In the genomic region with DNA sequence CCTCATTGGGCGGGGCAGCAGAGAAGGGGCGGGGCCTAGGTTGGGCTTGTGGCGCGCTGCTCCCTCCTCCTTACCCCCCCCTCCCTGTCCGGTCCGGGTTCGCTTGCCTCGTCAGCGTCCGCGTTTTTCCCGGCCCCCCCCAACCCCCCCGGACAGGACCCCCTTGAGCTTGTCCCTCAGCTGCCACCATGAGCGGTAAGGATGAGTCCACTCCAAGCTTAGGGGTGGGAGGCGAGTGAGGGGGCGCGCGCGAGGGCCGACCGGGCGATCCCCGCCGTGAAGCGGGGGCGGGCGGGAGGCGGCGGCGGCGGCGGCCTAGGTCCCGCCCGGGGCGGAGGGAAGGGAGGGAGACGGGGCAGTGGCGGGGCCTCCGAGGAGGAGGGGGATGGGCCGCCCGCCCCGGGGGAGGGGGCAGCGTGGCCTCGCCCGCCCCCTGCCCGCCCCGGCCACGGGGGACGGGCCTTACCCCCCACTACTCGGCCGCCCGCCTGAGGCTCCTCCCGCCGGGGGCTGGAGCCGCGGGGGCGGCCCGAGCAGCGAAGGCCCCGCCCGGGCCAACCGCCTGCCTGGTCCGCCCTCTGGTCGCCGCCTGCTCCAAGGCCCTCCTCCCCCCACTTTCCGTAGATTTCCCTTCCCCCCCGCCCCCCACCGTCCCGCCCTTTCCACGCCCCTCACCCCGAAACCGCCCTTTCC, we compare ENCODE assay signal across 8 cellular contexts. TPM values are rescaled to one million over a fixed set of nuclear protein-coding genes. Genes with fewer than 3 reads are reported as not detected.
DNase-seq lines count a peak whose midpoint lies in the region; ATAC-seq and TF ChIP-seq lines count a peak whose summit lies in the region.

A gene (plus strand): TSS at position 73 of the 693 bp plus-strand sequence. CDS start 116 bp downstream, at position 189.

- H3K27me3 Mint-ChIP-seq in Caco-2 (ENCODE audit: insufficient read depth, unreplicated experiment) (no peaks in the 10 kb centered on the region), IgD-negative memory B cell (no peaks in the 10 kb centered on the region)

- H3K4me2 ChIP-seq in PC-3 (ENCODE audit: low read length) = peak within 1 kb of the TSS; percentile 81

- H3K27ac ChIP-seq in PC-3 (ENCODE audit: low read length) (peak within 1 kb of the TSS; percentile 89), mucosa of rectum (ENCODE audit: low read depth in 2 of 2, low read length in 2 of 2) (peak within 1 kb of the TSS; percentile 98 to 99)

- intact Hi-C loops in Caco-2 (cut with micrococcal nuclease; ENCODE audit: unreplicated experiment) (loop anchor here (5.0 kb wide), 1 partner anchor 158 kb away; no protein-coding TSS in a partner anchor), PC-3 (cut with micrococcal nuclease) (loop anchor here (2.0 kb wide), 1 partner anchor 41 kb away; no protein-coding TSS in a partner anchor)

- H3K9me3 Mint-ChIP-seq in Caco-2 (ENCODE audit: unreplicated experiment) (no peaks in the 10 kb centered on the region), IgD-negative memory B cell (no peaks in the 10 kb centered on the region)

- no peak for TF ChIP-seq CTCF in Caco-2 (IDR thresholded peaks at IDR 0.05; ENCODE audit: insufficient read depth in 1 of 2, low read depth in 1 of 2, low read length in 1 of 2, severe bottlenecking in 1 of 2, unreplicated experiment in 1 of 2)
- TF ChIP-seq CTCF in PC-3 (conservative IDR thresholded peaks at IDR 0.05; ENCODE audit: low read depth, low read length) = no peak
- no peak for TF ChIP-seq CTCF in epithelial cell of proximal tubule (conservative IDR thresholded peaks at IDR 0.05; ENCODE audit: low read depth, low read length)

- H4K20me1 ChIP-seq in PC-3 (ENCODE audit: low read length) = peaks cover 16% of the 10 kb centered on the region; the same call in 1 of the 2 replicates

- DNase-seq in Caco-2 (peak; percentile 91 to 96), PC-3 (peak; percentile 95), activated T-cell treated with anti-CD3 and anti-CD28 coated beads for 48 hours (ENCODE audit: low read depth) (peak; percentile 97), epithelial cell of proximal tubule (ENCODE audit: low read depth) (no peak)
- peak; percentile 62 to 99 for DNase-seq in stimulated activated CD8-positive, alpha-beta memory T cell treated with anti-CD3 and anti-CD28 coated beads, Interleukin-7, amount 100 ng/mL, for 1 hour (ENCODE audit: low read depth in 2 of 2)

- H3K9me3 ChIP-seq in Caco-2 = no peaks in the 10 kb centered on the region
- H3K9me3 ChIP-seq in PC-3 (ENCODE audit: low read length) = no peaks in the 10 kb centered on the region
- no peaks in the 10 kb centered on the region for H3K9me3 ChIP-seq in mucosa of rectum (ENCODE audit: control insufficient read depth in 2 of 2, low read length in 2 of 2)

- peaks cover 48% of the 10 kb centered on the region for H3K36me3 Mint-ChIP-seq in Caco-2 (ENCODE audit: insufficient read depth, unreplicated experiment)
- H3K36me3 Mint-ChIP-seq in IgD-negative memory B cell = peaks cover 9% of the 10 kb centered on the region

- no peaks in the 10 kb centered on the region for H3F3A ChIP-seq in PC-3 (ENCODE audit: low read length, unreplicated experiment)

- H3K4me1 ChIP-seq in Caco-2 (peaks cover 22% of the 10 kb centered on the region), PC-3 (ENCODE audit: insufficient read depth, low read length) (peaks cover 40% of the 10 kb centered on the region), mucosa of rectum (ENCODE audit: control insufficient read depth in 2 of 2, insufficient read depth in 2 of 2, low read length in 2 of 2) (peaks cover 35 to 39% of the 10 kb centered on the region in 2 donors)

- H3K36me3 ChIP-seq in Caco-2 (ENCODE audit: control insufficient read depth, insufficient read depth, low read length) (peaks cover 5% of the 10 kb centered on the region; the same call in 1 of the 2 replicates), PC-3 (ENCODE audit: low read depth, low read length) (peaks cover 17% of the 10 kb centered on the region), mucosa of rectum (ENCODE audit: control insufficient read depth in 2 of 2, insufficient read depth in 2 of 2, low read length in 2 of 2) (peaks cover 20 to 23% of the 10 kb centered on the region in 2 donors)

- peaks cover 42% of the 10 kb centered on the region for H3K79me2 ChIP-seq in PC-3 (ENCODE audit: low read length)

- H3K27ac Mint-ChIP-seq in Caco-2 (ENCODE audit: unreplicated experiment) (peak within 1 kb of the TSS; percentile 96), IgD-negative memory B cell (peak within 1 kb of the TSS; percentile 57 to 90 (median 89))

- peak; percentile 27 for ATAC-seq in GM21528 (IDR thresholded peaks at IDR 0.05; ENCODE audit: low FRiP score, unreplicated experiment)
- ATAC-seq in PC-3 = peak; percentile 44

- BruUV-seq in Caco-2 (replicated peaks; lab: Mats Ljungman, UMichigan) = no TSS peak
- BruUV-seq in PC-3 (replicated peaks; lab: Mats Ljungman, UMichigan) = no TSS peak

- H3K4me3 Mint-ChIP-seq in Caco-2 (ENCODE audit: unreplicated experiment) (no peak within 1 kb of the TSS), IgD-negative memory B cell (peak within 1 kb of the TSS; percentile 76 to 95 (median 90))

- peak within 1 kb of the TSS; percentile 73 for H2AFZ ChIP-seq in PC-3 (ENCODE audit: low read length)

- POLR2A ChIA-PET in Caco-2 (lab: Charles Lee) = interaction anchor here (0.8 to 1.9 kb wide), 9 partner anchors 20 to 121 kb away, joined by 3 to 13 read pairs (median 6); a partner anchor contains a TSS
- POLR2A ChIA-PET in PC-3 (lab: Charles Lee; ENCODE audit: unreplicated experiment) = no interaction called here

- H3K4me3 ChIP-seq in Caco-2 (ENCODE audit: low read depth, low read length) = peak within 1 kb of the TSS; percentile 45
- peak within 1 kb of the TSS; percentile 71 for H3K4me3 ChIP-seq in PC-3 (ENCODE audit: low read length)
- H3K4me3 ChIP-seq in epithelial cell of proximal tubule (ENCODE audit: low read depth, low read length) = peak within 1 kb of the TSS; percentile 57
- H3K4me3 ChIP-seq in mucosa of rectum (ENCODE audit: low read length in 2 of 2) = peak within 1 kb of the TSS; percentile 84 to 90

- H3K9ac ChIP-seq in PC-3 (ENCODE audit: low read length) = peak within 1 kb of the TSS; percentile 92
- peak within 1 kb of the TSS; percentile 86 to 92 for H3K9ac ChIP-seq in mucosa of rectum (ENCODE audit: low read depth in 1 of 2, low read length in 2 of 2)

- no peaks in the 10 kb centered on the region for H3K9me2 ChIP-seq in PC-3 (replicated peaks; ENCODE audit: low read length)

- CTCF ChIA-PET in Caco-2 (lab: Charles Lee) (interaction anchor here (0.6 to 2.0 kb wide), 14 partner anchors 28 to 374 kb away, joined by 3 to 23 read pairs (median 5); a partner anchor contains a TSS), PC-3 (lab: Charles Lee) (interaction anchor here (1.0 to 1.5 kb wide), 3 partner anchors 28 to 41 kb away, joined by 5 to 14 read pairs (median 8); no protein-coding TSS in a partner anchor)

- H3K27me3 ChIP-seq in Caco-2 (replicated peaks; ENCODE audit: control insufficient read depth, insufficient read depth, low read length) (no peaks in the 10 kb centered on the region), PC-3 (ENCODE audit: low read length) (no peaks in the 10 kb centered on the region), mucosa of rectum (ENCODE audit: control insufficient read depth in 2 of 2, insufficient read depth in 2 of 2, low read length in 2 of 2) (no peaks in the 10 kb centered on the region)

- peaks cover 9% of the 10 kb centered on the region for H3K4me1 Mint-ChIP-seq in Caco-2 (ENCODE audit: low read depth, unreplicated experiment)
- peaks cover 15 to 37% (median 28%) of the 10 kb centered on the region in 3 donors for H3K4me1 Mint-ChIP-seq in IgD-negative memory B cell

RNA-seq across cellular contexts. Expression of the gene that starts here (rescaled TPM):
- total RNA-seq in Caco-2 (2022) (78.1 and 83.3 TPM in 2 replicates), PC-3 (2014; rRNA removed) (49.7 and 57.6 TPM in 2 replicates), epithelial cell of proximal tubule (29.2 and 33.6 TPM in 2 replicates)
- 9.1 TPM for polyA plus RNA-seq in IgD-negative memory B cell
